In genomic region chr11:555500-556174, GRCh38 we compare ENCODE assay signal across 9 cellular contexts. TPM values are rescaled to one million over a fixed set of nuclear protein-coding genes. Genes with fewer than 3 reads are reported as not detected.
A peak's percentile ranks its signal among the peaks of the same experiment; 100 is the strongest.
DNase-seq lines count a peak whose midpoint lies in the region; ATAC-seq and TF ChIP-seq lines count a peak whose summit lies in the region.
"Had no signal": no experiment of that assay in that cellular context is flagged by ENCODE, and none has a peak within 500 bp of the region (broad histone marks: within the 10 kb centered on the region; RNA-seq: fewer than 3 reads in every experiment).

No MANE protein-coding gene starts in this region.

- no peaks in the 10 kb centered on the region for H3F3A ChIP-seq in neural cell (ENCODE audit: insufficient read depth, low read length, poor library complexity, severe bottlenecking)

- H2AFZ ChIP-seq in KMS-11 (ENCODE audit: low read depth) (peak overlapping the region; percentile 41; the same call in 1 of the 2 replicates), neural cell (ENCODE audit: low read depth, low read length) (no peak overlapping the region)

- H3K9ac ChIP-seq in KMS-11 (no peak overlapping the region), colonic mucosa (ENCODE audit: low read depth in 2 of 2, low read length in 2 of 2) (peak overlapping the region in 1 of 2 donors; percentile 43), neural cell (ENCODE audit: low read length) (peak overlapping the region; percentile 36)

- TF ChIP-seq RAD21 in neural cell (conservative IDR thresholded peaks at IDR 0.05), result no peak

- H3K4me1 ChIP-seq in KMS-11 (ENCODE audit: low read depth, poor library complexity, severe bottlenecking), result peaks cover 16% of the 10 kb centered on the region
- peaks cover 3% of the 10 kb centered on the region for H3K4me1 ChIP-seq in colonic mucosa

- H3K27me3 ChIP-seq in KMS-11 (ENCODE audit: insufficient read depth, low read depth) (no peaks in the 10 kb centered on the region; the same call in 1 of the 2 replicates), colonic mucosa (peaks cover 20% of the 10 kb centered on the region), neural cell (ENCODE audit: insufficient read depth, low read depth, low read length) (peaks cover 41% of the 10 kb centered on the region)

- TF ChIP-seq CTCF in KMS-11 (conservative IDR thresholded peaks at IDR 0.05; ENCODE audit: low read depth, low read length) (no peak), colonic mucosa (IDR thresholded peaks at IDR 0.05) (no peak), neural cell (IDR thresholded peaks at IDR 0.05; ENCODE audit: poor library complexity, severe bottlenecking) (no peak)

- no peaks in the 10 kb centered on the region for H4K20me1 ChIP-seq in KMS-11 (ENCODE audit: insufficient read depth)
- no peaks in the 10 kb centered on the region for H4K20me1 ChIP-seq in neural cell (ENCODE audit: insufficient read depth)

- intact Hi-C loops in colonic mucosa (cut with DNase I), result loop anchor here (10.0 kb wide), 1 partner anchor 169 kb away; no protein-coding TSS in a partner anchor

- peak; percentile 15 for DNase-seq in COLO668 (lab: John Stamatoyannopoulos, UW; ENCODE audit: unreplicated experiment)
- DNase-seq in colonic mucosa, result no peak
- DNase-seq in superior temporal gyrus (ENCODE audit: extremely low spot score), result no peak
- DNase-seq in COR-L47 (lab: John Stamatoyannopoulos, UW), result no peak

- H3K79me2 ChIP-seq in KMS-11 (ENCODE audit: insufficient read depth, low read depth) (no peaks in the 10 kb centered on the region), neural cell (replicated peaks; ENCODE audit: insufficient read depth, low read length) (no peaks in the 10 kb centered on the region)

- H3K36me3 ChIP-seq in KMS-11 (ENCODE audit: insufficient read depth), result no peaks in the 10 kb centered on the region
- H3K36me3 ChIP-seq in colonic mucosa, result no peaks in the 10 kb centered on the region
- no peaks in the 10 kb centered on the region for H3K36me3 ChIP-seq in neural cell (ENCODE audit: insufficient read depth, low read length)

- no peaks in the 10 kb centered on the region for H3K9me3 ChIP-seq in colonic mucosa
- H3K9me3 ChIP-seq in neural cell (ENCODE audit: low read length), result no peaks in the 10 kb centered on the region

- no peak overlapping the region for H3K4me2 ChIP-seq in KMS-11
- H3K4me2 ChIP-seq in neural cell (ENCODE audit: low read length), result no peak overlapping the region

- ATAC-seq in GM21619 (IDR thresholded peaks at IDR 0.05; ENCODE audit: unreplicated experiment), result no peak
- ATAC-seq in GM21423 (IDR thresholded peaks at IDR 0.05; ENCODE audit: unreplicated experiment), result no peak

- H3K27ac ChIP-seq in KMS-11 (no peak overlapping the region), colonic mucosa (no peak overlapping the region), neural cell (ENCODE audit: low read length) (no peak overlapping the region)
- H3K27ac ChIP-seq: HL-60 had no signal

- no peak for TF ChIP-seq EP300 in neural cell (conservative IDR thresholded peaks at IDR 0.05; ENCODE audit: poor library complexity, severe bottlenecking)

- H3K9me2 ChIP-seq in neural cell (ENCODE audit: insufficient read depth, low read length), result no peaks in the 10 kb centered on the region

- H3K4me3 ChIP-seq in KMS-11 (IDR thresholded peaks at IDR 0.05; ENCODE audit: insufficient read depth, low read depth, low read length) (no peak overlapping the region), colonic mucosa (peak overlapping the region; percentile 35), neural cell (ENCODE audit: low read length) (peak overlapping the region; percentile 62)

TF ChIP-seq in neural cell, 6 proteins besides CTCF, POLR2A, EP300 and RAD21:
- TF ChIP-seq TAF1 (IDR thresholded peaks at IDR 0.05; ENCODE audit: low read depth) (no peak), EZH2 (IDR thresholded peaks at IDR 0.05; ENCODE audit: borderline replicate concordance, insufficient read depth, low read length, poor library complexity, severe bottlenecking) (peak; percentile 81)

RNA-seq across cellular contexts. Expression of gene LMNTD2, which starts 4.9 kb away (rescaled TPM):
- 10 to 100 TPM in 1 of 2 donors, 1 to 10 TPM in 1; 9.8 to 13.6 TPM for total RNA-seq in colonic mucosa
- polyA plus RNA-seq in neural cell, result 0.61 and 3.0 TPM in 2 replicates
- not detected in 2 replicates for polyA minus RNA-seq in neural cell

RNA-seq across cellular contexts. Expression of gene RASSF7, which starts 5.1 kb away (rescaled TPM):
- total RNA-seq in colonic mucosa, result 100 to 1,000 TPM; 108 to 139 TPM
- 37.1 and 51.5 TPM in 2 replicates for polyA plus RNA-seq in neural cell
- 9.3 and 14.6 TPM in 2 replicates for polyA minus RNA-seq in neural cell

RNA-seq across cellular contexts. Expression of gene LRRC56, which starts 18.3 kb away (rescaled TPM):
- total RNA-seq in colonic mucosa, result 1 to 10 TPM; 2.8 to 3.2 TPM
- 0.76 and 1.3 TPM in 2 replicates for polyA plus RNA-seq in neural cell
- 1.2 and 1.5 TPM in 2 replicates for polyA minus RNA-seq in neural cell

RNA-seq across cellular contexts. Expression of gene HRAS, which starts 20.3 kb away (rescaled TPM):
- 10 to 100 TPM; 38.4 to 67.0 TPM for total RNA-seq in colonic mucosa
- polyA plus RNA-seq in neural cell, result 119 and 120 TPM in 2 replicates
- 50.2 and 55.7 TPM in 2 replicates for polyA minus RNA-seq in neural cell

RNA-seq across cellular contexts. Expression of gene PHRF1, which starts 20.6 kb away (rescaled TPM):
- total RNA-seq in colonic mucosa, result 10 to 100 TPM; 29.4 to 41.9 TPM
- 8.5 and 12.1 TPM in 2 replicates for polyA plus RNA-seq in neural cell
- polyA minus RNA-seq in neural cell, result 38.0 and 49.2 TPM in 2 replicates
